ENCODE assay signal across 9 cellular contexts in the genomic region with DNA sequence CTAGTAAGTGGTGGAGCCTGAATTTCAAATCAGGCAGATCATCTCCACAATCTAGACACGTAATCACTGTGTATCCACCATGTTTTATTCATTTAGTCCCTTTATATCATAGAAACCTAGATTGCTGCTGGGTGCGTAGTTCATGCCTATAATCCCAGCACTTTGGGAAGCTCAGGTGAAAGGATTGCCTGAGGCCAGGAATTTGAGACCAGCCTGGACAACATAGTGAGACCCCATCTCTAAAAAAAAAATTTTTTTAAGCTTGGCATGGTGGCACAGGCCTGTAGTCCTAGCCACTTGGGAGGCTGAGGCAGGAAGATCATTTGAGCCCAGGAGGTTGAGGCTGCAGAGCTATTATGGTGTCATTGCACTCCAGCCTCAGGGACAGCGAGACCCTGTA.
"Had no signal": no experiment of that assay in that cellular context is flagged by ENCODE, and none has a peak within 500 bp of the region (broad histone marks: within the 10 kb centered on the region; RNA-seq: fewer than 3 reads in every experiment).

No MANE protein-coding gene starts in this region.

- H3K4me2 ChIP-seq: GM23338, KMS-11 had no signal

- DNase-seq: IMR-90, KBM-7 had no signal

- H3K27ac ChIP-seq: HL-60, KMS-11 had no signal

- H3K36me3 ChIP-seq: HAP-1 had no signal

- H3K4me3 ChIP-seq: GM23338, HAP-1 had no signal

- H3K9ac ChIP-seq: KMS-11 had no signal

- H2AFZ ChIP-seq: GM23338 had no signal

- H3K4me1 ChIP-seq: HAP-1 had no signal

- FAIRE-seq: H1, H54 had no signal

- H3K9me3 ChIP-seq: HAP-1 had no signal

- ATAC-seq: GM23338, HCT116 had no signal
